In the genomic region with DNA sequence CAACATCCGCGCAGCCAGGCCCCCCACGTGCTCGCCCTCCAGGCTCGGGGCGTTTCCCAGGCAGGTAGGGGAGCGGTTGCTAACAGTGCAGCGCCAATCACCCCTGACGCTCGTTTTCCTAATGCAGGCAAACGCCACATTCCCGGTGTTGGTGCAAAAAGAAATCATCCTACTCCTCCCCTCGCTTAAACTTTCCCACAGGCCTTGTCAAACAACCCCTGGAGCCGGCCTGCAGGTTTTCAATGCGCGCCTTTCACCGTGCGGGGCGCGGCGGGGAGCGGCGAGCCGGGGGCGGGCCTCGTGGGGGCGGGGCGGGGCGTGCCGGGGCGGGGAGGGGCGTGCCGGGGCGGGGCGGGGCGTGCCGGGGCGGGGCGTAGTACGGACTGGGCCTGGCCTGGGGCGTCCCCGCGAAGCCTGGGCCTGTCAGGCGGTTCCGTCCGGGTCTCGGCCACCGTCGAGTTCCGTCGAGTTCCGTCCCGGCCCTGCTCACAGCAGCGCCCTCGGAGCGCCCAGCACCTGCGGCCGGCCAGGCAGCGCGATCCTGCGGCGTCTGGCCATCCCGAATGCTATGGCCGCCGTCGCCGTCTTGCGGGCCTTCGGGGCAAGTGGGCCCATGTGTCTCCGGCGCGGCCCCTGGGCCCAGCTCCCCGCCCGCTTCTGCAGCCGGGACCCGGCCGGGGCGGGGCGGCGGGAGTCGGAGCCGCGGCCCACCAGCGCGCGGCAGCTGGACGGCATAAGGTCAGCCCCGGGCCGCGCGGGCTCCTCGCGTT, we compare ENCODE assay signal across 8 cellular contexts. TPM values are rescaled to one million over a fixed set of nuclear protein-coding genes. Genes with fewer than 3 reads are reported as not detected.
A peak's percentile ranks its signal among the peaks of the same experiment; 100 is the strongest.
DNase-seq lines count a peak whose midpoint lies in the region; ATAC-seq and TF ChIP-seq lines count a peak whose summit lies in the region.

A gene with protein sequence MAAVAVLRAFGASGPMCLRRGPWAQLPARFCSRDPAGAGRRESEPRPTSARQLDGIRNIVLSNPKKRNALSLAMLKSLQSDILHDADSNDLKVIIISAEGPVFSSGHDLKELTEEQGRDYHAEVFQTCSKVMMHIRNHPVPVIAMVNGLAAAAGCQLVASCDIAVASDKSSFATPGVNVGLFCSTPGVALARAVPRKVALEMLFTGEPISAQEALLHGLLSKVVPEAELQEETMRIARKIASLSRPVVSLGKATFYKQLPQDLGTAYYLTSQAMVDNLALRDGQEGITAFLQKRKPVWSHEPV (plus strand): TSS at position 374 of the 770 bp plus-strand sequence. CDS start 195 bp downstream, at position 569.

- H3K27me3 Mint-ChIP-seq in activated naive CD8-positive, alpha-beta T cell: peaks cover 9% of the 10 kb centered on the region

- WGBS in aorta, 2 donors: 3% methylated on average over 81 to 93 of the region's 93 CpGs

- no peaks in the 10 kb centered on the region for H3K9me3 ChIP-seq in NT2/D1 (ENCODE audit: insufficient read depth, low read length)
- H3K9me3 ChIP-seq in aorta (ENCODE audit: control insufficient read depth, low read length): no peaks in the 10 kb centered on the region

- H3K4me3 ChIP-seq in NT2/D1 (ENCODE audit: insufficient read length, low read depth) (peak within 1 kb of the TSS; percentile 64), rectal smooth muscle tissue (ENCODE audit: low read length) (peak within 1 kb of the TSS; percentile 74), aorta (ENCODE audit: low read length in 2 of 2) (peak within 1 kb of the TSS; percentile 35 to 60)

- H3K4me1 ChIP-seq in NT2/D1 (ENCODE audit: insufficient read depth, insufficient read length) (peaks cover 6% of the 10 kb centered on the region), rectal smooth muscle tissue (ENCODE audit: control insufficient read depth, insufficient read depth, low read length) (no peaks in the 10 kb centered on the region), aorta (ENCODE audit: control insufficient read depth in 1 of 2, insufficient read depth in 2 of 2, low read length in 2 of 2) (peaks cover 0 to 1% of the 10 kb centered on the region in 2 donors)

- no peak within 1 kb of the TSS for H3K27ac Mint-ChIP-seq in activated naive CD8-positive, alpha-beta T cell

- H3K27ac ChIP-seq in rectal smooth muscle tissue (ENCODE audit: low read depth, low read length) (no peak within 1 kb of the TSS), aorta (ENCODE audit: low read depth in 1 of 2, low read length in 2 of 2) (no peak within 1 kb of the TSS)

- H3K4me3 Mint-ChIP-seq in activated naive CD8-positive, alpha-beta T cell: peak within 1 kb of the TSS; percentile 73

- intact Hi-C loops in Right ventricle myocardium superior (cut with DNase I) (no loop called here), aorta (cut with DNase I) (loop anchor here in 1 of 2 donors (5.0 kb wide), 1 partner anchor 225 kb away; no protein-coding TSS in a partner anchor)

- H3K36me3 Mint-ChIP-seq in activated naive CD8-positive, alpha-beta T cell: no peaks in the 10 kb centered on the region

- TF ChIP-seq POLR2A in GM15510 (IDR thresholded peaks at IDR 0.05; ENCODE audit: borderline replicate concordance, extremely low read depth, insufficient read length): peak; percentile 25

- peaks cover 25% of the 10 kb centered on the region for H3K36me3 ChIP-seq in NT2/D1 (ENCODE audit: insufficient read depth, insufficient read length, low read length)
- H3K36me3 ChIP-seq in rectal smooth muscle tissue (ENCODE audit: control insufficient read depth, insufficient read depth, low read length): no peaks in the 10 kb centered on the region
- no peaks in the 10 kb centered on the region for H3K36me3 ChIP-seq in aorta (ENCODE audit: control insufficient read depth in 1 of 2, insufficient read depth in 2 of 2, low read length in 1 of 2)

- no peaks in the 10 kb centered on the region for H3K9me3 Mint-ChIP-seq in activated naive CD8-positive, alpha-beta T cell (ENCODE audit: low read depth)

- peak; percentile 72 for ATAC-seq in HG02588 (IDR thresholded peaks at IDR 0.05; ENCODE audit: unreplicated experiment)
- ATAC-seq in Right ventricle myocardium superior (ENCODE audit: poor library complexity): peak; percentile 82
- ATAC-seq in aorta (ENCODE audit: low FRiP score): peak; percentile 84

- H3K4me1 Mint-ChIP-seq in activated naive CD8-positive, alpha-beta T cell (ENCODE audit: low read depth): peaks cover 14% of the 10 kb centered on the region

- no peaks in the 10 kb centered on the region for H3K27me3 ChIP-seq in NT2/D1 (ENCODE audit: insufficient read depth, insufficient read length)
- H3K27me3 ChIP-seq in rectal smooth muscle tissue (ENCODE audit: control insufficient read depth, insufficient read depth, low read length): no peaks in the 10 kb centered on the region
- no peaks in the 10 kb centered on the region for H3K27me3 ChIP-seq in aorta (ENCODE audit: control insufficient read depth in 1 of 2, insufficient read depth in 2 of 2, low read length in 1 of 2)

- peak; percentile 11 for DNase-seq in NT2/D1 (ENCODE audit: low read depth, low spot score)
- peak; percentile 89 for DNase-seq in Right ventricle myocardium superior
- DNase-seq in aorta: peak; percentile 78 to 88
- DNase-seq in NCI-H1930 (lab: John Stamatoyannopoulos, UW): no peak

- H3K9ac ChIP-seq in NT2/D1 (ENCODE audit: insufficient read length, low read depth): peak within 1 kb of the TSS; percentile 77
- peak within 1 kb of the TSS; percentile 56 for H3K9ac ChIP-seq in rectal smooth muscle tissue (ENCODE audit: low read length)

RNA-seq across cellular contexts. Expression of the gene that starts here (rescaled TPM):
- total RNA-seq in Right ventricle myocardium superior (105 TPM), aorta (1 to 10 TPM; 7.3 to 9.6 TPM)
- 10 to 100 TPM in 1 of 2 donors, 1 to 10 TPM in 1; 6.0 to 10.1 TPM for polyA plus RNA-seq in aorta

Comparison
In these comparisons a context has a peak if more than half of its experiments do, and no peak if none do; other contexts are left out.
1. DNase-seq: peak in NT2/D1 (single experiment), Right ventricle myocardium superior (single experiment) and aorta (2 of 2); none in NCI-H1930 (0 of 2).
2. Peak in every context shown above with its lines, with median percentiles within 50 percentile points of each other: ATAC-seq and H3K4me3 ChIP-seq.